In the genomic region with DNA sequence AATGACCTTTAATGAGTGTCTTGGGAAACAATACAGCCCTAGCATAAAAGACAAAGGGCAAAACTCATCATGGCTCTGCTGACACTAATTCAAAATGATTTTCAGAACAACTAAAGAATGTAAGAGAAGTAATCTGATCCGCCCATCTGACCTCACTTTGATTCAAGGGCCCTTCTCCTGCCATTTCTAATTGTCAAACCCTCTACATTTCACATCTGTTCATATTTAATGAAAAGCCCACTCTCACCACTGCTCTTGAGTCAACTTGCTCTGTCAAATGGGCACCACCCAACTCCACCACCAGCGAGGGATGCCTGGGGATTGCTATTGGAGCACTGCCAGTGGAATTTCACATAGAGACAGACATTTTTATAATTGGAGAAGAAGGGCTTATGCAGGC, we compare ENCODE assay signal across 25 cellular contexts.
A peak's percentile ranks its signal among the peaks of the same experiment; 100 is the strongest.
DNase-seq lines count a peak whose midpoint lies in the region; ATAC-seq and TF ChIP-seq lines count a peak whose summit lies in the region.
"Had no signal": no experiment of that assay in that cellular context is flagged by ENCODE, and none has a peak within 500 bp of the region (broad histone marks: within the 10 kb centered on the region; RNA-seq: fewer than 3 reads in every experiment).

No MANE protein-coding gene starts in this region.

- H3K9me3 ChIP-seq in left lung: no peaks in the 10 kb centered on the region
- H3K9me3 ChIP-seq: tibial artery had no signal

- peak overlapping the region; percentile 40 to 75 (median 64) for H3K27ac Mint-ChIP-seq in nephron
- H3K27ac Mint-ChIP-seq: activated CD4-positive, alpha-beta T cell treated with anti-CD3 and anti-CD28 coated beads, Interleukin-2, amount 10 ng/mL, durations not matched to agents 7 days and 5 days; activated naive CD8-positive, alpha-beta T cell treated with anti-CD3 and anti-CD28 coated beads, Interleukin-2, amount 50 U/mL, for 24 hours; CD4-positive, alpha-beta memory T cell; immature natural killer cell; nephron progenitor cell; T-helper 1 cell treated with Interleukin-12 subunit alpha and Interleukin-12 subunit beta and Interleukin-4 antibody, amounts not matched to agents 30 μg/mL and 1 μg/mL, for 36 hours had no signal

- no peaks in the 10 kb centered on the region for H3K36me3 ChIP-seq in left lung
- H3K36me3 ChIP-seq: tibial artery had no signal

- no peaks in the 10 kb centered on the region for H3K27me3 ChIP-seq in left lung
- H3K27me3 ChIP-seq: tibial artery had no signal

- no peak overlapping the region for H3K4me3 ChIP-seq in left lung
- H3K4me3 ChIP-seq: skin epidermis, tibial artery had no signal

- TF ChIP-seq CTCF in nephron (IDR thresholded peaks at IDR 0.05; ENCODE audit: unreplicated experiment in 3 of 3): no peak
- no peak for TF ChIP-seq CTCF in left lung (IDR thresholded peaks at IDR 0.05)
- no peak for TF ChIP-seq CTCF in RWPE1 (conservative IDR thresholded peaks at IDR 0.05; ENCODE audit: low read depth)

- no peaks in the 10 kb centered on the region for H3K4me1 ChIP-seq in left lung

- peak; percentile 7 for DNase-seq in NCI-H1092 (lab: John Stamatoyannopoulos, UW)
- peak; percentile 59 to 61 for DNase-seq in NCI-H187 (lab: John Stamatoyannopoulos, UW)
- peak; percentile 99 for DNase-seq in NCI-H748 treated with DMSO at 0.1 percent for 48 hours (lab: John Stamatoyannopoulos, UW)
- no peak for DNase-seq in left lung
- no peak for DNase-seq in DMS53 (lab: John Stamatoyannopoulos, UW)
- DNase-seq in RWPE1 (ENCODE audit: low spot score): no peak
- DNase-seq: activated CD4-positive, alpha-beta T cell treated with anti-CD3 and anti-CD28 coated beads, Interleukin-2, amount 10 ng/mL, durations not matched to agents 7 days and 5 days; activated CD8-positive, alpha-beta memory T cell treated with anti-CD3 and anti-CD28 coated beads, Interleukin-2, amount 50 U/mL, for 4 hours; activated effector memory CD4-positive, alpha-beta T cell treated with anti-CD3 and anti-CD28 coated beads, Interleukin-2, amount 50 U/mL, for 16 hours; activated naive CD8-positive, alpha-beta T cell treated with anti-CD3 and anti-CD28 coated beads, Interleukin-2, amount 50 U/mL, for 24 hours; CD4-positive, alpha-beta memory T cell; cortex of kidney; DND-41; immature natural killer cell; Karpas-422; NCI-H82; nephron progenitor cell; PC-3; posterior cingulate gyrus; stimulated activated naive CD8-positive, alpha-beta T cell treated with anti-CD3 and anti-CD28 coated beads, Interleukin-15, Interleukin-2, amounts not matched to agents 100 U/mL and 50 U/mL, for 24 hours; tibial artery had no signal

- POLR2A ChIA-PET in RWPE1 (lab: Yijun Ruan, JAX; ENCODE audit: low non-redundant PET): no interaction called here

- CTCF ChIA-PET in RWPE1 (lab: Yijun Ruan, JAX): interaction anchor here (0.6 kb wide), 1 partner anchor 1067 kb away, joined by 3 read pairs; no protein-coding TSS in a partner anchor

- H3K9me3 Mint-ChIP-seq in nephron: no peaks in the 10 kb centered on the region
- H3K9me3 Mint-ChIP-seq: activated CD4-positive, alpha-beta T cell treated with anti-CD3 and anti-CD28 coated beads, Interleukin-2, amount 10 ng/mL, durations not matched to agents 7 days and 5 days; activated naive CD8-positive, alpha-beta T cell treated with anti-CD3 and anti-CD28 coated beads, Interleukin-2, amount 50 U/mL, for 24 hours; immature natural killer cell; nephron progenitor cell; T-helper 1 cell treated with Interleukin-12 subunit alpha and Interleukin-12 subunit beta and Interleukin-4 antibody, amounts not matched to agents 30 μg/mL and 1 μg/mL, for 36 hours had no signal

- no peak overlapping the region for H3K4me3 Mint-ChIP-seq in nephron
- H3K4me3 Mint-ChIP-seq: activated CD4-positive, alpha-beta T cell treated with anti-CD3 and anti-CD28 coated beads, Interleukin-2, amount 10 ng/mL, durations not matched to agents 7 days and 5 days; activated naive CD8-positive, alpha-beta T cell treated with anti-CD3 and anti-CD28 coated beads, Interleukin-2, amount 50 U/mL, for 24 hours; CD4-positive, alpha-beta memory T cell; immature natural killer cell; nephron progenitor cell; T-helper 1 cell treated with Interleukin-12 subunit alpha and Interleukin-12 subunit beta and Interleukin-4 antibody, amounts not matched to agents 30 μg/mL and 1 μg/mL, for 36 hours had no signal

- H3K27me3 Mint-ChIP-seq in nephron (ENCODE audit: low read depth): no peaks in the 10 kb centered on the region
- H3K27me3 Mint-ChIP-seq: activated naive CD8-positive, alpha-beta T cell treated with anti-CD3 and anti-CD28 coated beads, Interleukin-2, amount 50 U/mL, for 24 hours had no signal

- ATAC-seq in left lung (no peak), HG03521 (IDR thresholded peaks at IDR 0.05; ENCODE audit: unreplicated experiment) (no peak)
- ATAC-seq: activated naive CD8-positive, alpha-beta T cell treated with anti-CD3 and anti-CD28 coated beads, Interleukin-2, amount 50 U/mL, for 24 hours; PC-3; stimulated activated naive CD8-positive, alpha-beta T cell treated with anti-CD3 and anti-CD28 coated beads, Interleukin-15, Interleukin-2, amounts not matched to agents 100 U/mL and 50 U/mL, for 24 hours had no signal

- H3K27ac ChIP-seq in left lung (no peak overlapping the region), RWPE1 (no peak overlapping the region)
- H3K27ac ChIP-seq: skin epidermis, tibial artery had no signal

- peaks cover 17% of the 10 kb centered on the region for H3K4me1 Mint-ChIP-seq in nephron
- H3K4me1 Mint-ChIP-seq: activated CD4-positive, alpha-beta T cell treated with anti-CD3 and anti-CD28 coated beads, Interleukin-2, amount 10 ng/mL, durations not matched to agents 7 days and 5 days; activated naive CD8-positive, alpha-beta T cell treated with anti-CD3 and anti-CD28 coated beads, Interleukin-2, amount 50 U/mL, for 24 hours; CD4-positive, alpha-beta memory T cell; immature natural killer cell had no signal

- intact Hi-C loops in left lung (cut with DNase I): no loop called here

- H3K36me3 Mint-ChIP-seq in nephron (ENCODE audit: low read depth): no peaks in the 10 kb centered on the region
- H3K36me3 Mint-ChIP-seq: CD4-positive, alpha-beta memory T cell; immature natural killer cell had no signal

Comparison
In these comparisons a context has a peak if more than half of its experiments do, and no peak if none do; other contexts are left out.
1. DNase-seq: peak in NCI-H1092 (single experiment), NCI-H187 (2 of 2) and NCI-H748 treated with DMSO at 0.1 percent for 48 hours (single experiment); none in left lung (0 of 2), DMS53 (single experiment) and RWPE1 (single experiment).